Comparison of ENCODE assay signal across 24 cellular contexts in the genomic region with DNA sequence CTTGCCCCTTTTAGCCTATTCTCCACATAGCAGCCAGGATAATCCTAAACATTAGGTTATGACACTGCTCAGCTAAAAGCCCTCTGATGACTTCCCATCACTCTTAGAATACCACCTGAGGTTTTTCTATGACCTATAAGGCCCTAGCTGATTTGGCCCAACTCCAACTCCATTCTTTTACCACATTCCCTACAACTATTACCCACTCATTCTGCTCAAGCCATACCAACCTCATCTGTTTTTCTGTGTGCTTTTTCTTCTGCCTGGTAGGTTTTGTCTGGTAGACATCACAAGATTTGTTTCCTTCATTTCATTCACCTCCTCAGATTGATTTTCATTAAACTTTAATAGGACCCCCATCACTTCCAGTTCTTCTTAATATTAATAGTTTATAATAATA.
"Had no signal": no experiment of that assay in that cellular context is flagged by ENCODE, and none has a peak within 500 bp of the region (broad histone marks: within the 10 kb centered on the region; RNA-seq: fewer than 3 reads in every experiment).

No MANE protein-coding gene starts in this region.

- H3K36me3 ChIP-seq: esophagus squamous epithelium, gastrocnemius medialis, heart right ventricle, left lung had no signal

- H3K9me3 ChIP-seq: esophagus squamous epithelium, gastrocnemius medialis, heart right ventricle, left lung had no signal

- H3K27ac ChIP-seq: coronary artery, epithelial cell of prostate, esophagus squamous epithelium, gastrocnemius medialis, heart right ventricle, left lung had no signal

- H3K4me3 Mint-ChIP-seq: effector memory CD8-positive, alpha-beta T cell; endodermal cell; memory B cell; naive thymus-derived CD4-positive, alpha-beta T cell had no signal

- H3K4me3 ChIP-seq: coronary artery, esophagus squamous epithelium, gastrocnemius medialis, heart right ventricle, left lung, lung had no signal

- H3K36me3 Mint-ChIP-seq: memory B cell; naive thymus-derived CD4-positive, alpha-beta T cell had no signal

- ATAC-seq: effector memory CD8-positive, alpha-beta T cell; esophagus mucosa; gastrocnemius medialis; heart right ventricle; left cardiac atrium; left lung; left ventricle myocardium superior; naive thymus-derived CD4-positive, alpha-beta T cell had no signal

- H3K27me3 ChIP-seq: esophagus squamous epithelium, gastrocnemius medialis, heart right ventricle, left lung had no signal

- H3K27ac Mint-ChIP-seq: effector memory CD8-positive, alpha-beta T cell; endodermal cell; memory B cell; naive thymus-derived CD4-positive, alpha-beta T cell had no signal

- H3K9me3 Mint-ChIP-seq: effector memory CD8-positive, alpha-beta T cell; endodermal cell; memory B cell had no signal

- DNase-seq: effector CD8-positive, alpha-beta T cell; effector memory CD8-positive, alpha-beta T cell; endodermal cell; erythroblast; esophagus squamous epithelium; foreskin fibroblast; foreskin melanocyte; gastrocnemius medialis; glutamatergic neuron; head of caudate nucleus; heart right ventricle; hippocampal formation; left cardiac atrium; left lung; left ventricle myocardium superior; mammary epithelial cell; mesendoderm; midbrain; naive thymus-derived CD4-positive, alpha-beta T cell had no signal

- H3K4me1 Mint-ChIP-seq: memory B cell had no signal
